In the genomic region with DNA sequence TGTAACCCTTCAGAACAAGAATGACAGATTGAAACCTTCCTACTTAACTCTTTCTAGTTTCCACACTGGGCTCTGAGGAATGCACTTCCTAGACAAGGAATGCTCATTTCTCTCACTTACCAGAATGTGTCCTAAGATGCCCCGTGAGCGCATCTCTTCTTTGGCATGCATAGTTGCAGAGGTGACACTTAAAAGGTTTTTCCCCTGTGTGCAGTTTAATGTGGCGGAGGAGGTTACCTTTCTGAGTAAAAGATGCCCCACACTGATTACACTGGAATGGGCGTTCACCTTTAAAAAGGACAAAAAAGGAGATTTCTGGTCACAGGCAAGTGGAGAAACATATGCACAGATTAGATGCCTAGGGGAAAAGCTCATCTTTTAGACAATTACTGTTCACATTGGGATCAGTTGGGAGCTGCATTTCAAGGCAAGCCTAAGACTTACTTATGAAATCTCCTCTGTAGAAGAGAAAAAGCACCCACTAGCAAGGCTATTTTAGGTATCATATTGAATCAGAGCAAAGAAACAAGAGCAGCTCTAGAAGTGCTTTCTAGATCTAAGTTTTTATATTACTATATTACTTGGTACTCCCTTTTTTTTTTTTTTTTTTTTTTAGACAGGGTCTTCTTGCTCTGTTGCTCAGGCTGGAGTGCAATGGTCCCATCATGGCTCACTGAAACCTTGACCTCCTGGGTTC, we compare ENCODE assay signal across 17 cellular contexts. TPM values are rescaled to one million over a fixed set of nuclear protein-coding genes. Genes with fewer than 3 reads are reported as not detected.
DNase-seq lines count a peak whose midpoint lies in the region; ATAC-seq and TF ChIP-seq lines count a peak whose summit lies in the region.
"Had no signal": no experiment of that assay in that cellular context is flagged by ENCODE, and none has a peak within 500 bp of the region (broad histone marks: within the 10 kb centered on the region; RNA-seq: fewer than 3 reads in every experiment).

No MANE protein-coding gene starts in this region.

- peak overlapping the region in 1 of 4 donors; percentile 47 for H3K27ac ChIP-seq in Peyer's patch
- H3K27ac ChIP-seq: A549, lower lobe of right lung, pancreas, thoracic aorta, WERI-Rb-1 had no signal

- H3K27ac Mint-ChIP-seq in activated CD4-positive, alpha-beta memory T cell treated with anti-CD3 and anti-CD28 coated beads for 36 hours, result peak overlapping the region; percentile 91
- peak overlapping the region; percentile 59 for H3K27ac Mint-ChIP-seq in mesothelial cell of epicardium
- H3K27ac Mint-ChIP-seq in stimulated activated naive CD8-positive, alpha-beta T cell treated with anti-CD3 and anti-CD28 coated beads, Interleukin-15, amount 100 ng/mL, for 72 hours, result peak overlapping the region in 1 of 2 donors; percentile 50

- ATAC-seq in stimulated activated naive CD8-positive, alpha-beta T cell treated with anti-CD3 and anti-CD28 coated beads, Interleukin-15, amount 100 ng/mL, for 72 hours, result peak; percentile 90
- ATAC-seq: A549, lower lobe of right lung, pancreas had no signal

- H3K9me3 ChIP-seq in Peyer's patch, result no peaks in the 10 kb centered on the region
- H3K9me3 ChIP-seq: A549, lower lobe of right lung, pancreas, thoracic aorta had no signal

- H3K27me3 Mint-ChIP-seq in activated CD4-positive, alpha-beta memory T cell treated with anti-CD3 and anti-CD28 coated beads for 36 hours, result no peaks in the 10 kb centered on the region
- peaks cover 2% of the 10 kb centered on the region for H3K27me3 Mint-ChIP-seq in mesothelial cell of epicardium (ENCODE audit: low read depth)
- no peaks in the 10 kb centered on the region for H3K27me3 Mint-ChIP-seq in stimulated activated naive CD8-positive, alpha-beta T cell treated with anti-CD3 and anti-CD28 coated beads, Interleukin-15, amount 100 ng/mL, for 72 hours

- peaks cover 0 to 16% (median 7%) of the 10 kb centered on the region in 4 donors for H3K4me1 ChIP-seq in Peyer's patch
- H3K4me1 ChIP-seq: A549, lower lobe of right lung, pancreas had no signal

- no peaks in the 10 kb centered on the region for H3K9me3 Mint-ChIP-seq in activated CD4-positive, alpha-beta memory T cell treated with anti-CD3 and anti-CD28 coated beads for 36 hours
- no peaks in the 10 kb centered on the region for H3K9me3 Mint-ChIP-seq in mesothelial cell of epicardium
- no peaks in the 10 kb centered on the region for H3K9me3 Mint-ChIP-seq in stimulated activated naive CD8-positive, alpha-beta T cell treated with anti-CD3 and anti-CD28 coated beads, Interleukin-15, amount 100 ng/mL, for 72 hours

- H3K4me3 Mint-ChIP-seq in activated CD4-positive, alpha-beta memory T cell treated with anti-CD3 and anti-CD28 coated beads for 36 hours, result peak overlapping the region; percentile 44
- no peak overlapping the region for H3K4me3 Mint-ChIP-seq in mesothelial cell of epicardium
- peak overlapping the region; percentile 33 to 37 for H3K4me3 Mint-ChIP-seq in stimulated activated naive CD8-positive, alpha-beta T cell treated with anti-CD3 and anti-CD28 coated beads, Interleukin-15, amount 100 ng/mL, for 72 hours

- no peaks in the 10 kb centered on the region for H3K36me3 ChIP-seq in Peyer's patch
- H3K36me3 ChIP-seq: lower lobe of right lung, pancreas, thoracic aorta, WERI-Rb-1 had no signal

- H3K27me3 ChIP-seq in Peyer's patch, result no peaks in the 10 kb centered on the region
- H3K27me3 ChIP-seq: pancreas had no signal

- peak; percentile 35 to 47 for DNase-seq in activated CD4-positive, alpha-beta T cell treated with anti-CD3 and anti-CD28 coated beads for 4 hours
- no peak for DNase-seq in activated CD4-positive, alpha-beta T cell treated with anti-CD3 and anti-CD28 coated beads, Interleukin-2, amount 50 U/mL, for 1 hour
- DNase-seq in activated CD4-positive, alpha-beta memory T cell treated with anti-CD3 and anti-CD28 coated beads for 36 hours, result peak; percentile 75
- DNase-seq in mesothelial cell of epicardium (ENCODE audit: low spot score in 2 of 2, unreplicated experiment in 2 of 2) (no peak), NCI-H1436 (lab: John Stamatoyannopoulos, UW) (no peak), Peyer's patch (no peak), SHP77 treated with DMSO at 0.1 percent for 48 hours (lab: John Stamatoyannopoulos, UW) (no peak)
- peak; percentile 46 to 48 for DNase-seq in stimulated activated naive CD8-positive, alpha-beta T cell treated with anti-CD3 and anti-CD28 coated beads, Interleukin-15, amount 100 ng/mL, for 72 hours
- DNase-seq: EL, hypothalamus, lower lobe of right lung, MM.1S, pancreas, WERI-Rb-1 had no signal

- TF ChIP-seq CTCF in mesothelial cell of epicardium (IDR thresholded peaks at IDR 0.05; ENCODE audit: unreplicated experiment) (no peak), Peyer's patch (IDR thresholded peaks at IDR 0.05) (no peak)

- POLR2A ChIA-PET in activated CD4-positive, alpha-beta memory T cell treated with anti-CD3 and anti-CD28 coated beads for 36 hours (lab: Charles Lee), result interaction anchor here (0.8 to 5.4 kb wide), 10 partner anchors 10 to 71 kb away, joined by 3 to 61 read pairs (median 4); no protein-coding TSS in a partner anchor

- no peak overlapping the region for H3K4me3 ChIP-seq in Peyer's patch
- H3K4me3 ChIP-seq: A549, lower lobe of right lung, pancreas, thoracic aorta had no signal

- H3K4me1 Mint-ChIP-seq in activated CD4-positive, alpha-beta memory T cell treated with anti-CD3 and anti-CD28 coated beads for 36 hours (ENCODE audit: low read depth), result peaks cover 71% of the 10 kb centered on the region
- H3K4me1 Mint-ChIP-seq in mesothelial cell of epicardium, result peaks cover 11% of the 10 kb centered on the region
- peaks cover 76% of the 10 kb centered on the region for H3K4me1 Mint-ChIP-seq in stimulated activated naive CD8-positive, alpha-beta T cell treated with anti-CD3 and anti-CD28 coated beads, Interleukin-15, amount 100 ng/mL, for 72 hours

- CTCF ChIA-PET in activated CD4-positive, alpha-beta memory T cell treated with anti-CD3 and anti-CD28 coated beads for 36 hours (lab: Charles Lee), result interaction anchor here (0.6 to 2.5 kb wide), 8 partner anchors 8 to 73 kb away, joined by 3 to 14 read pairs (median 4); partner anchors contain the start of gene IKZF3

- TF ChIP-seq POLR2A in Peyer's patch (IDR thresholded peaks at IDR 0.05), result no peak

- intact Hi-C loops in activated CD4-positive, alpha-beta memory T cell treated with anti-CD3 and anti-CD28 coated beads for 36 hours (cut with micrococcal nuclease), result loop anchor here (1.0 kb wide), 5 partner anchors 13 to 76 kb away; no protein-coding TSS in a partner anchor

- peaks cover 43% of the 10 kb centered on the region for H3K36me3 Mint-ChIP-seq in activated CD4-positive, alpha-beta memory T cell treated with anti-CD3 and anti-CD28 coated beads for 36 hours
- H3K36me3 Mint-ChIP-seq in mesothelial cell of epicardium, result no peaks in the 10 kb centered on the region

RNA-seq across cellular contexts. Expression of gene GRB7, which starts 53.7 kb away (rescaled TPM):
- 1 to 10 TPM in 1 of 2 experiments, under 1 TPM in 1; 0.34 to 1.2 TPM for total RNA-seq in activated CD4-positive, alpha-beta memory T cell treated with anti-CD3 and anti-CD28 coated beads for 36 hours
- 44.6 to 53.3 TPM (median 46.4 TPM) in 3 replicates for total RNA-seq in mesothelial cell of epicardium
- 10 to 100 TPM; 14.0 to 64.0 (median 26.3) TPM for total RNA-seq in Peyer's patch
- total RNA-seq: endothelial cell of umbilical vein had no signal

Comparison
In these comparisons a context has a peak if more than half of its experiments do, and no peak if none do; other contexts are left out.
1. DNase-seq: peak in activated CD4-positive, alpha-beta T cell treated with anti-CD3 and anti-CD28 coated beads for 4 hours (2 of 2), activated CD4-positive, alpha-beta memory T cell treated with anti-CD3 and anti-CD28 coated beads for 36 hours (single experiment) and stimulated activated naive CD8-positive, alpha-beta T cell treated with anti-CD3 and anti-CD28 coated beads, Interleukin-15, amount 100 ng/mL, for 72 hours (2 of 2); none in activated CD4-positive, alpha-beta T cell treated with anti-CD3 and anti-CD28 coated beads, Interleukin-2, amount 50 U/mL, for 1 hour (single experiment), mesothelial cell of epicardium (0 of 2), NCI-H1436 (single experiment), Peyer's patch (0 of 3) and SHP77 treated with DMSO at 0.1 percent for 48 hours (single experiment).
2. RNA of gene GRB7, which starts 53.7 kb away (total RNA-seq): 44.6 to 53.3 TPM in mesothelial cell of epicardium and 14.0 to 64.0 TPM in Peyer's patch; 0.34 to 1.2 TPM in activated CD4-positive, alpha-beta memory T cell treated with anti-CD3 and anti-CD28 coated beads for 36 hours; every median in the first group is over 4 times any median in the second.